In the genomic region with DNA sequence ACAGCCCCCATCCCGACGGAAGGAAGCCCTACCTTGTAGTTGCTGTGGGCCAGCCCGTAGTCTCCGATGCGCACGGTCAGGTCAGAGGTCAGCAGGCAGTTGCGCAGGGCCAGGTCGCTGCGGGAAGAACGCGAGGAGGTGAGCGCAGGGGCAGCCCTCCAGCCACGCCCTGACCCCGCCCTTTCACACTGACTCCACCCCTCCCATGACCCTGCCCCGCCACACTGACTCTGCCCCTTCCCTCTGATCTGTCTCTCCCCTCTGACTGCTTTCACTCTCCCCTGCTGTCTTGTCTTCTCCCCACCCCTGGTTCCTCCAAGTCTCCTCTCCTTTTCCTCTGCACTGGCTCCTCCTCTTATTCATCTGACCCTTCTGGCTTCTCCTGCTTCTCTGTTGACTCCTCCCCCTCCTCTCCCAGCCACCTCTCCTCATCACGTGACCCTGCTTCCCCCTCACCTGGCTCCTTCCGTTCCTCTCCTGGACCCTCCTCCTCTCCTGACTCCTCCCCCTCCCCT, we compare ENCODE assay signal across 8 cellular contexts. TPM values are rescaled to one million over a fixed set of nuclear protein-coding genes. Genes with fewer than 3 reads are reported as not detected.
DNase-seq lines count a peak whose midpoint lies in the region; ATAC-seq and TF ChIP-seq lines count a peak whose summit lies in the region.

No MANE protein-coding gene starts in this region.

- intact Hi-C loops in Caco-2 (cut with micrococcal nuclease; ENCODE audit: unreplicated experiment) = loop anchor here (5.0 kb wide), 1 partner anchor 169 kb away; no protein-coding TSS in a partner anchor
- intact Hi-C loops in MCF 10A (cut with micrococcal nuclease) = no loop called here

- POLR2A ChIA-PET in Caco-2 (lab: Charles Lee) = interaction anchor here (0.6 to 1.5 kb wide), 14 partner anchors 8 to 892 kb away, joined by 3 to 22 read pairs (median 5); partner anchors contain the start of genes RPL18, SPHK2 and SYNGR4
- POLR2A ChIA-PET in MCF 10A (lab: Yijun Ruan, JAX) = interaction anchor here (1.2 kb wide), 1 partner anchor 7 kb away, joined by 3 read pairs; no protein-coding TSS in a partner anchor

- H3K9me3 Mint-ChIP-seq in Caco-2 (ENCODE audit: unreplicated experiment) (no peaks in the 10 kb centered on the region), MCF 10A (ENCODE audit: unreplicated experiment) (no peaks in the 10 kb centered on the region), mesothelial cell of epicardium (no peaks in the 10 kb centered on the region)

- no peaks in the 10 kb centered on the region for H3K9me2 ChIP-seq in Loucy (replicated peaks; ENCODE audit: low read depth, low read length)

- peaks cover 15% of the 10 kb centered on the region for H3K4me1 ChIP-seq in Caco-2
- H3K4me1 ChIP-seq in Loucy (ENCODE audit: insufficient read depth, low read length, poor library complexity, severe bottlenecking) = peaks cover 11% of the 10 kb centered on the region

- peak overlapping the region; percentile 64; the same call in 1 of the 2 replicates for H2AFZ ChIP-seq in Loucy (ENCODE audit: low read length)

- H3K27me3 ChIP-seq in Caco-2 (replicated peaks; ENCODE audit: control insufficient read depth, insufficient read depth, low read length) (no peaks in the 10 kb centered on the region), Loucy (ENCODE audit: insufficient read depth, low read length, poor library complexity, severe bottlenecking) (no peaks in the 10 kb centered on the region)

- ATAC-seq in HG03039 (IDR thresholded peaks at IDR 0.05; ENCODE audit: unreplicated experiment) (no peak), GM18909 (IDR thresholded peaks at IDR 0.05; ENCODE audit: poor library complexity, unreplicated experiment) (no peak), GM18858 (IDR thresholded peaks at IDR 0.05; ENCODE audit: unreplicated experiment) (no peak)

- H3K79me2 ChIP-seq in Loucy (ENCODE audit: insufficient read depth, low read length) = no peaks in the 10 kb centered on the region

- DNase-seq in Caco-2 = peak; percentile 95 to 100
- peak; percentile 93 for DNase-seq in SIG-M5 treated with dmso at 0.1 percent for 504 hours (lab: John Stamatoyannopoulos, UW; ENCODE audit: unreplicated experiment)
- DNase-seq in MCF 10A (ENCODE audit: unreplicated experiment) = peak; percentile 96
- peak in 1 of 2 experiments; percentile 87 for DNase-seq in mesothelial cell of epicardium (ENCODE audit: low spot score in 2 of 2, unreplicated experiment in 2 of 2)

- H3K9ac ChIP-seq in Loucy (ENCODE audit: low read depth, low read length, poor library complexity, severe bottlenecking) = no peak overlapping the region

- TF ChIP-seq CTCF in Caco-2 (IDR thresholded peaks at IDR 0.05; ENCODE audit: insufficient read depth in 1 of 2, low read depth in 1 of 2, low read length in 1 of 2, severe bottlenecking in 1 of 2, unreplicated experiment in 1 of 2) (no peak), Loucy (conservative IDR thresholded peaks at IDR 0.05; ENCODE audit: low read length) (no peak), MCF 10A (IDR thresholded peaks at IDR 0.05; ENCODE audit: unreplicated experiment) (no peak), mesothelial cell of epicardium (IDR thresholded peaks at IDR 0.05; ENCODE audit: unreplicated experiment) (no peak)

- H3K4me3 ChIP-seq in Caco-2 (ENCODE audit: low read depth, low read length) (peak overlapping the region; percentile 57), Loucy (ENCODE audit: low read length, poor library complexity, severe bottlenecking) (peak overlapping the region; percentile 46)

- H4K20me1 ChIP-seq in Loucy (ENCODE audit: insufficient read depth, low read length, poor library complexity, severe bottlenecking) = no peaks in the 10 kb centered on the region

- H3F3A ChIP-seq in Loucy (ENCODE audit: low read depth) = peaks cover 4% of the 10 kb centered on the region; the same call in 1 of the 2 replicates

- no peaks in the 10 kb centered on the region for H3K27me3 Mint-ChIP-seq in Caco-2 (ENCODE audit: insufficient read depth, unreplicated experiment)
- H3K27me3 Mint-ChIP-seq in MCF 10A (ENCODE audit: insufficient read depth, unreplicated experiment) = peaks cover 16% of the 10 kb centered on the region
- H3K27me3 Mint-ChIP-seq in mesothelial cell of epicardium (ENCODE audit: low read depth) = no peaks in the 10 kb centered on the region

- H3K4me3 Mint-ChIP-seq in Caco-2 (ENCODE audit: unreplicated experiment) = peak overlapping the region; percentile 80
- peak overlapping the region; percentile 74 for H3K4me3 Mint-ChIP-seq in MCF 10A (ENCODE audit: unreplicated experiment)
- peak overlapping the region; percentile 72 for H3K4me3 Mint-ChIP-seq in mesothelial cell of epicardium

- peak overlapping the region; percentile 64 for H3K4me2 ChIP-seq in Loucy (ENCODE audit: low read depth, low read length, poor library complexity, severe bottlenecking)

- peaks cover 22% of the 10 kb centered on the region for H3K4me1 Mint-ChIP-seq in Caco-2 (ENCODE audit: low read depth, unreplicated experiment)
- H3K4me1 Mint-ChIP-seq in MCF 10A (ENCODE audit: insufficient read depth, unreplicated experiment) = peaks cover 15% of the 10 kb centered on the region
- peaks cover 21% of the 10 kb centered on the region for H3K4me1 Mint-ChIP-seq in mesothelial cell of epicardium

- H3K9me3 ChIP-seq in Caco-2 (no peaks in the 10 kb centered on the region), Loucy (ENCODE audit: insufficient read depth, low read depth, low read length) (no peaks in the 10 kb centered on the region)

- CTCF ChIA-PET in Caco-2 (lab: Charles Lee) (interaction anchor here (0.6 to 2.1 kb wide), 15 partner anchors 8 to 169 kb away, joined by 3 to 46 read pairs (median 7); partner anchors contain the start of genes KDELR1, SYNGR4 and TMEM143), MCF 10A (lab: Yijun Ruan, JAX) (interaction anchor here (0.5 to 1.8 kb wide), 4 partner anchors 11 to 86 kb away, joined by 4 to 10 read pairs (median 4); no protein-coding TSS in a partner anchor)

- H3K27ac Mint-ChIP-seq in Caco-2 (ENCODE audit: unreplicated experiment) (peak overlapping the region; percentile 87), MCF 10A (ENCODE audit: low read depth, unreplicated experiment) (peak overlapping the region; percentile 70), mesothelial cell of epicardium (peak overlapping the region; percentile 75)

- no peaks in the 10 kb centered on the region; the same call in 1 of the 2 replicates for H3K36me3 ChIP-seq in Caco-2 (ENCODE audit: control insufficient read depth, insufficient read depth, low read length)
- no peaks in the 10 kb centered on the region for H3K36me3 ChIP-seq in Loucy (ENCODE audit: insufficient read depth, low read length)

- BruUV-seq in Caco-2 (replicated peaks; lab: Mats Ljungman, UMichigan) (no TSS peak), MCF 10A (replicated peaks; lab: Mats Ljungman, UMichigan) (no TSS peak)

- H3K36me3 Mint-ChIP-seq in Caco-2 (ENCODE audit: insufficient read depth, unreplicated experiment) (peaks cover 24% of the 10 kb centered on the region), MCF 10A (ENCODE audit: insufficient read depth, unreplicated experiment) (peaks cover 5% of the 10 kb centered on the region), mesothelial cell of epicardium (no peaks in the 10 kb centered on the region)

RNA-seq across cellular contexts. Expression of gene LMTK3, which starts 10.1 kb away (rescaled TPM):
- total RNA-seq in Caco-2 (2022) (22.4 and 22.6 TPM in 2 replicates), MCF 10A (2022) (0.37 and 0.47 TPM in 2 replicates), mesothelial cell of epicardium (19.4 to 21.3 TPM (median 20.4 TPM) in 3 replicates)

RNA-seq across cellular contexts. Expression of gene CYTH2, which starts 32.3 kb away (rescaled TPM):
- total RNA-seq in Caco-2 (2022) = 74.6 and 81.3 TPM in 2 replicates
- total RNA-seq in MCF 10A (2022) = 70.3 and 72.2 TPM in 2 replicates
- total RNA-seq in mesothelial cell of epicardium = 184 to 196 TPM (median 190 TPM) in 3 replicates

RNA-seq across cellular contexts. Expression of gene KCNJ14, which starts 46.1 kb away (rescaled TPM):
- 3.6 and 3.9 TPM in 2 replicates for total RNA-seq in Caco-2 (2022)
- total RNA-seq in MCF 10A (2022) = 1.6 and 2.7 TPM in 2 replicates
- 2.7 to 2.8 TPM (median 2.8 TPM) in 3 replicates for total RNA-seq in mesothelial cell of epicardium

RNA-seq across cellular contexts. Expression of gene SULT2B1, which starts 50.5 kb away (rescaled TPM):
- total RNA-seq in Caco-2 (2022) = 1.00 and 1.4 TPM in 2 replicates
- total RNA-seq in MCF 10A (2022) = not detected in 2 replicates
- 0.64 to 0.79 TPM (median 0.74 TPM) in 3 replicates for total RNA-seq in mesothelial cell of epicardium

RNA-seq across cellular contexts. Expression of gene GRWD1, which starts 55.7 kb away (rescaled TPM):
- total RNA-seq in Caco-2 (2022) (77.3 and 77.4 TPM in 2 replicates), MCF 10A (2022) (45.1 and 55.8 TPM in 2 replicates), mesothelial cell of epicardium (34.0 to 36.5 TPM (median 36.2 TPM) in 3 replicates)

Comparison
In these comparisons a context has a peak if more than half of its experiments do, and no peak if none do; other contexts are left out.
1. RNA of gene LMTK3, which starts 10.1 kb away (total RNA-seq): 22.4 to 22.6 TPM in Caco-2 and 19.4 to 21.3 TPM in mesothelial cell of epicardium; 0.37 to 0.47 TPM in MCF 10A; every median in the first group is over 10 times any median in the second.
2. Peak in every context shown above with its lines, with median percentiles within 50 percentile points of each other: H3K27ac Mint-ChIP-seq and H3K4me3 Mint-ChIP-seq.